22 cellular contexts compared by ENCODE assay signal in genomic region chr11:45035440-45035839, GRCh38.
"Had no signal": no experiment of that assay in that cellular context is flagged by ENCODE, and none has a peak within 500 bp of the region (broad histone marks: within the 10 kb centered on the region; RNA-seq: fewer than 3 reads in every experiment).

No MANE protein-coding gene starts in this region.

- H3K4me3 ChIP-seq: MG63, SJSA1, SK-N-MC had no signal

- H3K27me3 ChIP-seq: MG63 had no signal

- H3K27ac ChIP-seq: SJSA1, SK-N-MC had no signal

- DNase-seq: Karpas-422, KG1, MG63, NCI-H1092, NCI-H1105 treated with DMSO at 0.1 percent for 48 hours, NCI-H1417 treated with DMSO at 0.1 percent for 48 hours, NCI-H187, NCI-H2029, NCI-H2081 treated with DMSO at 0.1 percent for 48 hours, NCI-H2171, NCI-H226, NCI-H446, NCI-H510A, NCI-H524 treated with DMSO at 0.1 percent for 48 hours, NCI-H69, NCI-H774, Right ventricle myocardium superior, RPMI8226, SIG-M5 had no signal

- H3K4me1 ChIP-seq: SJSA1 had no signal

- H3K9me3 ChIP-seq: SJSA1 had no signal

- FAIRE-seq: RCC 7860 had no signal

- H3K36me3 ChIP-seq: MG63, SJSA1 had no signal
